1 cellular context compared by ENCODE assay signal in genomic region chr10:69486922-69487730, GRCh38.
TF ChIP-seq lines count a peak whose summit lies in the region.

No MANE protein-coding gene starts in this region.

TF ChIP-seq in H1, 55 proteins besides CTCF, POLR2A, EP300 and RAD21 (continued from another document):
- TF ChIP-seq HDAC6 (IDR thresholded peaks at IDR 0.05; ENCODE audit: low read depth, low read length), result no peak
- TF ChIP-seq KDM4A (IDR thresholded peaks at IDR 0.05; ENCODE audit: low read depth, low read length, severe bottlenecking), result no peak
- no peak for TF ChIP-seq JUND (IDR thresholded peaks at IDR 0.05; ENCODE audit: low read length)
- TF ChIP-seq POLR2AphosphoS5 (IDR thresholded peaks at IDR 0.05; ENCODE audit: low read depth, low read length), result no peak
- TF ChIP-seq YY1 (IDR thresholded peaks at IDR 0.05; ENCODE audit: low read depth, low read length), result no peak
- TF ChIP-seq MAX (IDR thresholded peaks at IDR 0.05), result no peak
- TF ChIP-seq MAFK (IDR thresholded peaks at IDR 0.05; ENCODE audit: low read depth, low read length), result no peak
- TF ChIP-seq BCL11A (IDR thresholded peaks at IDR 0.05; ENCODE audit: low read depth in 2 of 2, low read length in 2 of 2), result no peak
- no peak for TF ChIP-seq SAP30 (IDR thresholded peaks at IDR 0.05; ENCODE audit: insufficient read depth, insufficient replicate concordance, low read length)
- no peak for TF ChIP-seq TEAD4 (IDR thresholded peaks at IDR 0.05; ENCODE audit: low read depth, low read length)
